Comparison of ENCODE assay signal across 15 cellular contexts in genomic region chr7:115997221-115997620, GRCh38. TPM values are rescaled to one million over a fixed set of nuclear protein-coding genes. Genes with fewer than 3 reads are reported as not detected.
A peak's percentile ranks its signal among the peaks of the same experiment; 100 is the strongest.
DNase-seq lines count a peak whose midpoint lies in the region; ATAC-seq and TF ChIP-seq lines count a peak whose summit lies in the region.
"Had no signal": no experiment of that assay in that cellular context is flagged by ENCODE, and none has a peak within 500 bp of the region (broad histone marks: within the 10 kb centered on the region; RNA-seq: fewer than 3 reads in every experiment).

No MANE protein-coding gene starts in this region.

- H3K4me1 Mint-ChIP-seq in CD14-positive monocyte, result peaks cover 33% of the 10 kb centered on the region
- no peaks in the 10 kb centered on the region for H3K4me1 Mint-ChIP-seq in naive thymus-derived CD4-positive, alpha-beta T cell

- H3K4me3 ChIP-seq in fibroblast of the aortic adventitia (ENCODE audit: low read depth, low read length) (no peak overlapping the region), osteoblast (ENCODE audit: insufficient read depth, low read length) (no peak overlapping the region)
- no peak overlapping the region for H3K4me3 ChIP-seq in naive thymus-derived CD4-positive, alpha-beta T cell (ENCODE audit: low read length)
- H3K4me3 ChIP-seq: BLaER1 had no signal

- no peaks in the 10 kb centered on the region for H3K27me3 ChIP-seq in osteoblast (ENCODE audit: insufficient read depth, low read length)
- H3K27me3 ChIP-seq in naive thymus-derived CD4-positive, alpha-beta T cell (ENCODE audit: control insufficient read depth in 2 of 2, insufficient read depth in 2 of 2, low read length in 2 of 2), result no peaks in the 10 kb centered on the region
- H3K27me3 ChIP-seq: BLaER1 had no signal

- peaks cover 21 to 42% of the 10 kb centered on the region in 2 donors for H3K36me3 Mint-ChIP-seq in CD14-positive monocyte
- H3K36me3 Mint-ChIP-seq in naive thymus-derived CD4-positive, alpha-beta T cell, result no peaks in the 10 kb centered on the region
- H3K36me3 Mint-ChIP-seq: CD8-positive, alpha-beta T cell had no signal

- TF ChIP-seq CTCF in CD14-positive monocyte (IDR thresholded peaks at IDR 0.05) (no peak), fibroblast of the aortic adventitia (IDR thresholded peaks at IDR 0.05; ENCODE audit: insufficient read depth, low read length) (no peak), osteoblast (IDR thresholded peaks at IDR 0.05; ENCODE audit: extremely low read depth, low read depth, low read length) (no peak)

- no peak overlapping the region for H3K27ac ChIP-seq in osteoblast (ENCODE audit: low read depth, low read length)
- H3K27ac ChIP-seq in naive thymus-derived CD4-positive, alpha-beta T cell (ENCODE audit: low read depth, low read length), result no peak overlapping the region
- H3K27ac ChIP-seq: BLaER1 had no signal

- no peak overlapping the region for H3K4me3 Mint-ChIP-seq in CD14-positive monocyte
- H3K4me3 Mint-ChIP-seq in naive thymus-derived CD4-positive, alpha-beta T cell, result no peak overlapping the region
- H3K4me3 Mint-ChIP-seq: CD8-positive, alpha-beta T cell; HFFc6 had no signal

- POLR2A ChIA-PET in naive thymus-derived CD4-positive, alpha-beta T cell (lab: Charles Lee), result no interaction called here

- no peaks in the 10 kb centered on the region for H3K4me1 ChIP-seq in osteoblast (ENCODE audit: insufficient read depth, low read length)
- H3K4me1 ChIP-seq in naive thymus-derived CD4-positive, alpha-beta T cell (ENCODE audit: control insufficient read depth in 2 of 2, insufficient read depth in 2 of 2, low read length in 2 of 2), result no peaks in the 10 kb centered on the region
- H3K4me1 ChIP-seq: BLaER1 had no signal

- no peaks in the 10 kb centered on the region for H3K36me3 ChIP-seq in osteoblast (ENCODE audit: insufficient read depth, low read length)
- H3K36me3 ChIP-seq in naive thymus-derived CD4-positive, alpha-beta T cell (ENCODE audit: control insufficient read depth in 2 of 3, insufficient read depth in 3 of 3, low read length in 3 of 3), result no peaks in the 10 kb centered on the region
- H3K36me3 ChIP-seq: BLaER1 had no signal

- H3K9me3 ChIP-seq in osteoblast (ENCODE audit: low read depth, low read length), result no peaks in the 10 kb centered on the region
- H3K9me3 ChIP-seq in naive thymus-derived CD4-positive, alpha-beta T cell (ENCODE audit: control insufficient read depth in 2 of 3, low read length in 3 of 3), result no peaks in the 10 kb centered on the region
- H3K9me3 ChIP-seq: BLaER1 had no signal

- H3K79me2 ChIP-seq in osteoblast (ENCODE audit: insufficient read depth, low read length), result no peaks in the 10 kb centered on the region

- peaks cover 2 to 10% (median 8%) of the 10 kb centered on the region in 7 donors for H3K9me3 Mint-ChIP-seq in CD14-positive monocyte
- peaks cover 0 to 14% (median 3%) of the 10 kb centered on the region in 11 donors for H3K9me3 Mint-ChIP-seq in naive thymus-derived CD4-positive, alpha-beta T cell
- H3K9me3 Mint-ChIP-seq: CD8-positive, alpha-beta T cell; HFFc6 had no signal

- H3K27ac Mint-ChIP-seq in CD14-positive monocyte, result peak overlapping the region in 5 of 7 donors; percentile 36 to 76 (median 70)
- no peak overlapping the region for H3K27ac Mint-ChIP-seq in naive thymus-derived CD4-positive, alpha-beta T cell
- H3K27ac Mint-ChIP-seq: CD8-positive, alpha-beta T cell; HFFc6 had no signal

- no peaks in the 10 kb centered on the region for H4K20me1 ChIP-seq in osteoblast (ENCODE audit: insufficient read depth, low read length)
- H4K20me1 ChIP-seq: BLaER1 had no signal

- intact Hi-C loops in CD14-positive monocyte (cut with micrococcal nuclease), result no loop called here
- intact Hi-C loops in naive thymus-derived CD4-positive, alpha-beta T cell (cut with micrococcal nuclease), result no loop called here

- H3K27me3 Mint-ChIP-seq in CD14-positive monocyte (ENCODE audit: low read depth in 3 of 3), result no peaks in the 10 kb centered on the region
- H3K27me3 Mint-ChIP-seq in naive thymus-derived CD4-positive, alpha-beta T cell, result no peaks in the 10 kb centered on the region

- DNase-seq in CD14-positive monocyte (ENCODE audit: low spot score), result no peak
- peak; percentile 18 for DNase-seq in amniotic epithelial cell (ENCODE audit: low read depth)
- DNase-seq in fibroblast of the aortic adventitia (ENCODE audit: low read depth), result peak; percentile 1
- no peak for DNase-seq in osteoblast (ENCODE audit: insufficient read length, low spot score, missing footprints)
- DNase-seq in naive thymus-derived CD4-positive, alpha-beta T cell, result no peak
- no peak for DNase-seq in activated gamma-delta T cell (lab: John Stamatoyannopoulos, UW)
- DNase-seq: 8988T; Calu3; CD8-positive, alpha-beta T cell; DMS79 treated with DMSO at 0.1 percent for 48 hours; GF-D8; HFFc6 had no signal

- ATAC-seq in naive thymus-derived CD4-positive, alpha-beta T cell, result no peak
- no peak for ATAC-seq in GM21390 (IDR thresholded peaks at IDR 0.05; ENCODE audit: unreplicated experiment)
- ATAC-seq: CD8-positive, alpha-beta T cell; HCT116 had no signal

- peak overlapping the region; percentile 33 for H2AFZ ChIP-seq in osteoblast (ENCODE audit: low read length)

- CTCF ChIA-PET in naive thymus-derived CD4-positive, alpha-beta T cell (lab: Charles Lee), result no interaction called here

- no peak overlapping the region for H3K4me2 ChIP-seq in osteoblast (ENCODE audit: insufficient read depth, low read length)
- H3K4me2 ChIP-seq: BLaER1 had no signal

RNA-seq across cellular contexts. Expression of gene TFEC, which starts 33.3 kb away (rescaled TPM):
- polyA plus RNA-seq in CD14-positive monocyte, result 10 to 100 TPM; 13.3 to 17.4 TPM
- total RNA-seq in fibroblast of the aortic adventitia (ENCODE audit: low replicate concordance) (0.16 and 0.36 TPM in 2 replicates), osteoblast (under 0.01 and 0.36 TPM in 2 replicates)
- 10 to 100 TPM in 1 of 5 experiments, 1 to 10 TPM in 2, under 1 TPM in 1, not detected in 1; 0.97 to 15.4 (median 1.7) TPM for total RNA-seq in naive thymus-derived CD4-positive, alpha-beta T cell
- not detected for polyA plus RNA-seq in naive thymus-derived CD4-positive, alpha-beta T cell
- total RNA-seq: Calu3; CD8-positive, alpha-beta T cell had no signal

Comparison
In these comparisons a context has a peak if more than half of its experiments do, and no peak if none do; other contexts are left out.
1. DNase-seq: peak in amniotic epithelial cell (single experiment) and fibroblast of the aortic adventitia (single experiment); none in CD14-positive monocyte (single experiment), osteoblast (single experiment), naive thymus-derived CD4-positive, alpha-beta T cell (0 of 9) and activated gamma-delta T cell (single experiment).
2. H3K27ac Mint-ChIP-seq: peak in CD14-positive monocyte (5 of 7); none in naive thymus-derived CD4-positive, alpha-beta T cell (0 of 9).